Comparison of ENCODE assay signal across 1 cellular context in genomic region chr15:22902578-22902977, GRCh38.
TF ChIP-seq lines count a peak whose summit lies in the region.

No MANE protein-coding gene starts in this region.

TF ChIP-seq in GM12878, 131 proteins besides CTCF, POLR2A, EP300 and RAD21 (continued from another document):
- TF ChIP-seq JUND (IDR thresholded peaks at IDR 0.05; ENCODE audit: low read depth, low read length) (no peak), MTA3 (IDR thresholded peaks at IDR 0.05; ENCODE audit: borderline replicate concordance, low read length) (no peak), MLLT1 (IDR thresholded peaks at IDR 0.05) (no peak), ASH2L (IDR thresholded peaks at IDR 0.05; ENCODE audit: borderline replicate concordance, low read depth) (no peak)
